In genomic region chr10:91163269-91163708, GRCh38 we compare ENCODE assay signal across 8 cellular contexts. TPM values are rescaled to one million over a fixed set of nuclear protein-coding genes. Genes with fewer than 3 reads are reported as not detected.
DNase-seq lines count a peak whose midpoint lies in the region; ATAC-seq and TF ChIP-seq lines count a peak whose summit lies in the region.

No MANE protein-coding gene starts in this region.

- no peaks in the 10 kb centered on the region for H3K9me3 ChIP-seq in right cardiac atrium (ENCODE audit: control insufficient read depth, low read length)
- no peaks in the 10 kb centered on the region for H3K9me3 ChIP-seq in vagina

- peak overlapping the region; percentile 75 for H3K9ac ChIP-seq in rectal smooth muscle tissue (ENCODE audit: low read length)

- TF ChIP-seq POLR2A in vagina (IDR thresholded peaks at IDR 0.05) = no peak

- DNase-seq in Caki2 (ENCODE audit: low read depth) = peak; percentile 69
- peak; percentile 52 for DNase-seq in SW480 (ENCODE audit: low spot score)
- peak in 43 of 56 donors; percentile 19 to 79 (median 56) for DNase-seq in amygdala (lab: John Stamatoyannopoulos, UW)
- peak; percentile 79 to 89 (median 88) for DNase-seq in right cardiac atrium
- DNase-seq in vagina (ENCODE audit: extremely low spot score in 2 of 2) = no peak

- intact Hi-C loops in right cardiac atrium (cut with DNase I) (loop anchor here in 1 of 4 donors (5.0 kb wide), 1 partner anchor 59 kb away; the partner anchor contains the start of gene PCGF5), vagina (cut with DNase I) (loop anchor here (10.0 kb wide), 1 partner anchor 62 kb away; the partner anchor contains the start of gene PCGF5)

- in situ Hi-C loops in Caki2 (cut with HindIII; ENCODE audit: low pct_unique_long_range_greater_than_20kb, low sequenced_read_pairs) = no loop called here

- peak; percentile 54 for ATAC-seq in GM19452 (IDR thresholded peaks at IDR 0.05; ENCODE audit: unreplicated experiment)
- peak; percentile 50 for ATAC-seq in HG03571 (IDR thresholded peaks at IDR 0.05; ENCODE audit: unreplicated experiment)
- peak; percentile 60 to 72 for ATAC-seq in right cardiac atrium

- H3K27me3 ChIP-seq in right cardiac atrium (ENCODE audit: control insufficient read depth, insufficient read depth) (no peaks in the 10 kb centered on the region), rectal smooth muscle tissue (ENCODE audit: control insufficient read depth, insufficient read depth, low read length) (no peaks in the 10 kb centered on the region), vagina (no peaks in the 10 kb centered on the region)

- H3K36me3 ChIP-seq in rectal smooth muscle tissue (ENCODE audit: control insufficient read depth, insufficient read depth, low read length) (no peaks in the 10 kb centered on the region), vagina (no peaks in the 10 kb centered on the region)

- H3K4me3 ChIP-seq in right cardiac atrium (ENCODE audit: low read length) (peak overlapping the region; percentile 99), rectal smooth muscle tissue (ENCODE audit: low read length) (peak overlapping the region; percentile 86), vagina (peak overlapping the region; percentile 87 to 91)

- WGBS in right cardiac atrium = under 1% methylated on average over 56 of the region's 56 CpGs

- no peak for TF ChIP-seq CTCF in vagina (IDR thresholded peaks at IDR 0.05)

- peak overlapping the region; percentile 85 for H3K27ac ChIP-seq in right cardiac atrium (ENCODE audit: low read length)
- peak overlapping the region; percentile 89 for H3K27ac ChIP-seq in rectal smooth muscle tissue (ENCODE audit: low read depth, low read length)
- peak overlapping the region; percentile 92 for H3K27ac ChIP-seq in vagina

- H3K4me1 ChIP-seq in right cardiac atrium (ENCODE audit: control insufficient read depth, insufficient read depth, low read length) (peaks cover 4% of the 10 kb centered on the region), rectal smooth muscle tissue (ENCODE audit: control insufficient read depth, insufficient read depth, low read length) (peaks cover 5% of the 10 kb centered on the region), vagina (peaks cover 19% of the 10 kb centered on the region)

RNA-seq across cellular contexts. Expression of gene PCGF5, which starts 57.2 kb away (rescaled TPM):
- total RNA-seq in Caki2 (2014; rRNA removed; shearing (Covaris generic); ENCODE audit: low replicate concordance) = 36.7 and 36.8 TPM in 2 replicates
- total RNA-seq in right cardiac atrium = 10 to 100 TPM; 55.1 to 77.1 (median 59.6) TPM
- 40.2 TPM for polyA plus RNA-seq in right cardiac atrium
- 45.4 TPM for total RNA-seq in vagina

Comparison
In these comparisons a context has a peak if more than half of its experiments do, and no peak if none do; other contexts are left out.
1. DNase-seq: peak in Caki2 (single experiment), SW480 (single experiment), amygdala (43 of 56) and right cardiac atrium (3 of 3); none in vagina (0 of 2).
2. Peak in every context shown above with its lines, with median percentiles within 50 percentile points of each other: ATAC-seq, H3K27ac ChIP-seq and H3K4me3 ChIP-seq.